ENCODE assay signal across 33 cellular contexts in the genomic region with DNA sequence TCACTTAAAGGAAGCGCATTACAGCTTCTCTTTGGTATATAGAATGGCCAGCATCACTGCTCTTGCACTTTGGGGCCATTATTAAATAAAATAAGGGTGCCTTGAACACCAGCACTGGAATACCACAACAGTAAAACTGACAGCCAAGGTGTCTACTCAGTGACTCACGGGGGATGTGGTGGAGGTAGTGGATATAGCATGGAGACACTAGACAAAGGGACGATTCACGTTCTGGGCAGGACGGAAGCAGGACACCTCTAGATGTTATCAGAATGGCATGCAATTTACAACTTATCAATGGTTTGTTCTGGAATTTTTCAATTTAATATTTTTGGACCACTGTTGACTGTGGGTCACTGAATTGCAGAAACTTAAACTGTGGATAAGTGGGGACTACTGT. TPM values are rescaled to one million over a fixed set of nuclear protein-coding genes. Genes with fewer than 3 reads are reported as not detected.
"Had no signal": no experiment of that assay in that cellular context is flagged by ENCODE, and none has a peak within 500 bp of the region (broad histone marks: within the 10 kb centered on the region; RNA-seq: fewer than 3 reads in every experiment).

No MANE protein-coding gene starts in this region.

- H3K4me3 Mint-ChIP-seq: activated CD4-positive, alpha-beta T cell treated with anti-CD3 and anti-CD28 coated beads, Interleukin-2, amount 10 ng/mL, durations not matched to agents 7 days and 5 days; activated CD8-positive, alpha-beta T cell treated with anti-CD3 and anti-CD28 coated beads, Interleukin-2, amount 10 ng/mL, durations not matched to agents 7 days and 5 days; activated naive CD4-positive, alpha-beta T cell treated with anti-CD3 and anti-CD28 coated beads for 36 hours; activated T-cell treated with anti-CD3 and anti-CD28 coated beads, Interleukin-2, amount 50 U/mL, for 4 hours; activated T-helper 1 cell treated with anti-CD3 and anti-CD28 coated beads, Interleukin-12 subunit alpha, Interleukin-12 subunit beta, Interleukin-2, Interleukin-4 antibody, amounts not matched to agents 30 ng/mL and 10 ng/mL and 1 ng/mL, durations not matched to agents 14 hours and 24 hours and 36 hours; brain had no signal

- H3K9me3 ChIP-seq: adrenal gland had no signal

- H3K4me1 Mint-ChIP-seq: brain had no signal

- DNase-seq: activated CD4-positive, alpha-beta T cell treated with anti-CD3 and anti-CD28 coated beads for 1 hour; activated CD4-positive, alpha-beta T cell treated with anti-CD3 and anti-CD28 coated beads, Interleukin-2, amount 10 ng/mL, durations not matched to agents 7 days and 5 days; activated CD4-positive, alpha-beta T cell treated with anti-CD3 and anti-CD28 coated beads, Interleukin-2, amount 50 U/mL, for 48 hours; activated CD4-positive, CD25-positive, alpha-beta regulatory T cell; activated CD8-positive, alpha-beta T cell treated with anti-CD3 and anti-CD28 coated beads, Interleukin-2, amount 10 ng/mL, durations not matched to agents 7 days and 5 days; activated gamma-delta T cell treated with Interleukin-2 at 50 U/mL for 16 hours; activated naive CD4-positive, alpha-beta T cell treated with anti-CD3 and anti-CD28 coated beads for 36 hours; activated T-cell treated with anti-CD3 and anti-CD28 coated beads for 4 hours; activated T-cell treated with anti-CD3 and anti-CD28 coated beads, Interleukin-2, amount 50 U/mL, for 4 hours; adrenal gland; anterior cingulate cortex; central memory CD4-positive, alpha-beta T cell; MM.1S; MV-4-11; NCI-H1092; NCI-H146; NCI-H187; NCI-H2029 treated with DMSO at 0.1 percent for 48 hours; NCI-H2107; NCI-H2171; NCI-H510A; NCI-H526; NCI-H748 treated with DMSO at 0.1 percent for 48 hours; NK-92 treated with Interleukin-12 subunit alpha and Interleukin-12 subunit beta, amount 100 ng/mL, for 24 hours; Right ventricle myocardium superior; SW 1271; T1000; WERI-Rb-1 had no signal

- H3K36me3 Mint-ChIP-seq: activated naive CD4-positive, alpha-beta T cell treated with anti-CD3 and anti-CD28 coated beads, Interleukin-2, amount 50 U/mL, for 72 hours; brain had no signal

- ATAC-seq: activated CD8-positive, alpha-beta T cell treated with anti-CD3 and anti-CD28 coated beads, Interleukin-2, amount 10 ng/mL, durations not matched to agents 7 days and 5 days; activated naive CD4-positive, alpha-beta T cell treated with anti-CD3 and anti-CD28 coated beads, Interleukin-2, amount 50 U/mL, for 72 hours; activated T-cell treated with anti-CD3 and anti-CD28 coated beads, Interleukin-2, amount 50 U/mL, for 4 hours had no signal

- H3K27ac Mint-ChIP-seq: activated CD4-positive, alpha-beta T cell treated with anti-CD3 and anti-CD28 coated beads, Interleukin-2, amount 10 ng/mL, durations not matched to agents 7 days and 5 days; activated CD8-positive, alpha-beta T cell treated with anti-CD3 and anti-CD28 coated beads, Interleukin-2, amount 10 ng/mL, durations not matched to agents 7 days and 5 days; activated naive CD4-positive, alpha-beta T cell treated with anti-CD3 and anti-CD28 coated beads for 36 hours; activated naive CD4-positive, alpha-beta T cell treated with anti-CD3 and anti-CD28 coated beads, Interleukin-2, amount 50 U/mL, for 72 hours; activated T-helper 1 cell treated with anti-CD3 and anti-CD28 coated beads, Interleukin-12 subunit alpha, Interleukin-12 subunit beta, Interleukin-2, Interleukin-4 antibody, amounts not matched to agents 30 ng/mL and 10 ng/mL and 1 ng/mL, durations not matched to agents 14 hours and 24 hours and 36 hours; brain had no signal

- H3K9me3 Mint-ChIP-seq: activated CD4-positive, alpha-beta T cell treated with anti-CD3 and anti-CD28 coated beads, Interleukin-2, amount 10 ng/mL, durations not matched to agents 7 days and 5 days; activated naive CD4-positive, alpha-beta T cell treated with anti-CD3 and anti-CD28 coated beads for 36 hours; activated naive CD4-positive, alpha-beta T cell treated with anti-CD3 and anti-CD28 coated beads, Interleukin-2, amount 50 U/mL, for 72 hours; activated T-cell treated with anti-CD3 and anti-CD28 coated beads, Interleukin-2, amount 50 U/mL, for 4 hours; activated T-helper 1 cell treated with anti-CD3 and anti-CD28 coated beads, Interleukin-12 subunit alpha, Interleukin-12 subunit beta, Interleukin-2, Interleukin-4 antibody, amounts not matched to agents 30 ng/mL and 10 ng/mL and 1 ng/mL, durations not matched to agents 14 hours and 24 hours and 36 hours had no signal

- H3K4me3 ChIP-seq: adrenal gland, PC-9 had no signal

- H3K36me3 ChIP-seq: adrenal gland, WERI-Rb-1 had no signal

RNA-seq across cellular contexts. Expression of a gene that starts 32.9 kb away (rescaled TPM):
- total RNA-seq: activated CD8-positive, alpha-beta T cell treated with anti-CD3 and anti-CD28 coated beads, Interleukin-2, amount 10 ng/mL, durations not matched to agents 7 days and 5 days; activated T-cell treated with anti-CD3 and anti-CD28 coated beads, Interleukin-2, amount 50 U/mL, for 4 hours; T-helper 1 cell treated with Interleukin-12 subunit alpha and Interleukin-12 subunit beta and Interleukin-4 antibody, amounts not matched to agents 30 ng/mL and 1 ng/mL, for 36 hours had no signal
